ENCODE assay signal across 8 cellular contexts in the genomic region with DNA sequence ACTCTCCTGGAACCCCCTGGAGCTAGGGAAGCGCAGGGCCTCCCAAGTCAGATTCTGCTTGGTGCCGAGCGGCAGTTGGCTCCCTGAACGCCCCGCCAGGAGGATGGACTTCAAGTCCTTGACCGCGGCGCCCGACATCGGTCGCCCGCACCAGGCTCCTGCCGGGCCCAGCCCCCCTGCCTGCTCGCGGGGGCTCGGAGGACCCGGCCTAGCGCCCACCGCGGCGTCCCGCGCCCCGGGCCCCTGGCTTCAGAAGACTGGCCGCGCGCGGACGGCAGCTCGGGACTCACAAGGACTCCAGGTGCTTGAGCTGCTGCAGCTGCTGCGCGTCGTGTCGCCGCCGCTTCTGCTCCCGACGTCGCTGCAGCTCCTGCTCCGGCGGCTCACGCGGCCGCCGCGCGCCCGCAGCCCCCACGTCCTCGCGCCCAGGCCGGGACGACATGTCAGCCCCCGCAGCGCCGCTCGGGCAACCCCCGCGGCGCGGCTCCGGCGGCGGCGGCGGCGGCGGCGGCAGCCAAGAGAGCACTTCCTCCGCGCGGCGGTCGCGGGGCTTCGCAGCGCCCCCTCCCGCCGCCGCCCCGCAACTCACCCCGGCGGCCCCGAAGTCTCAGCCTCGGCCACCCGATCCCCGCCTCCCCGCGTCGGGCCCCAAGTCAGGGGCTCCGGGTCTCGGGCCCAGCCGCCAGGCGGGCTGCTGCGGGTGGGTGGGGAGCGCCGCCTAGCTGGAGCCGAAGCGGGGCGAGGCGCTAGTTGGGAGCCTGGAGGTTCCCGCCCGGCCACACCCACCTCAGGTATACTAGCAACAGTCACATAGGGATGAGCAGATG. TPM values are rescaled to one million over a fixed set of nuclear protein-coding genes. Genes with fewer than 3 reads are reported as not detected.
DNase-seq lines count a peak whose midpoint lies in the region; ATAC-seq, FAIRE-seq and TF ChIP-seq lines count a peak whose summit lies in the region.

A gene with protein sequence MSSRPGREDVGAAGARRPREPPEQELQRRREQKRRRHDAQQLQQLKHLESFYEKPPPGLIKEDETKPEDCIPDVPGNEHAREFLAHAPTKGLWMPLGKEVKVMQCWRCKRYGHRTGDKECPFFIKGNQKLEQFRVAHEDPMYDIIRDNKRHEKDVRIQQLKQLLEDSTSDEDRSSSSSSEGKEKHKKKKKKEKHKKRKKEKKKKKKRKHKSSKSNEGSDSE (minus strand): TSS at position 474 of the 827 bp plus-strand sequence. CDS start 32 bp downstream, at position 442.

- H3K4me2 ChIP-seq in Loucy (ENCODE audit: low read depth, low read length, poor library complexity, severe bottlenecking): peak within 1 kb of the TSS; percentile 87
- peak within 1 kb of the TSS; percentile 96 for H3K4me2 ChIP-seq in trophoblast cell (ENCODE audit: low read length)

- H3K27me3 Mint-ChIP-seq in activated naive CD4-positive, alpha-beta T cell treated with anti-CD3 and anti-CD28 coated beads for 36 hours (ENCODE audit: low read depth): no peaks in the 10 kb centered on the region

- TF ChIP-seq EP300 in tibial nerve (IDR thresholded peaks at IDR 0.05): no peak

- FAIRE-seq in H54 (lab: Jason Lieb, UNC): no peak

- H3K9me3 ChIP-seq in Loucy (ENCODE audit: insufficient read depth, low read depth, low read length) (no peaks in the 10 kb centered on the region), SK-N-MC (ENCODE audit: low read depth, low read length) (no peaks in the 10 kb centered on the region), trophoblast cell (ENCODE audit: insufficient read depth, low read depth, low read length) (no peaks in the 10 kb centered on the region), tibial nerve (no peaks in the 10 kb centered on the region)

- H3K4me3 ChIP-seq in Loucy (ENCODE audit: low read length, poor library complexity, severe bottlenecking): peak within 1 kb of the TSS; percentile 89
- peak within 1 kb of the TSS; percentile 86 for H3K4me3 ChIP-seq in SK-N-MC
- peak within 1 kb of the TSS; percentile 96 for H3K4me3 ChIP-seq in trophoblast cell (ENCODE audit: low read depth, low read length)
- H3K4me3 ChIP-seq in tibial nerve: peak within 1 kb of the TSS; percentile 64 to 99 (median 80)

- H3K23ac ChIP-seq in trophoblast cell (ENCODE audit: low read length): no peak within 1 kb of the TSS

- H3K9ac ChIP-seq in Loucy (ENCODE audit: low read depth, low read length, poor library complexity, severe bottlenecking): peak within 1 kb of the TSS; percentile 86
- peak within 1 kb of the TSS; percentile 87 for H3K9ac ChIP-seq in SK-N-MC (ENCODE audit: insufficient read length)
- peak within 1 kb of the TSS; percentile 96 for H3K9ac ChIP-seq in trophoblast cell (ENCODE audit: low read length)

- intact Hi-C loops in activated naive CD4-positive, alpha-beta T cell treated with anti-CD3 and anti-CD28 coated beads for 36 hours (cut with micrococcal nuclease): loop anchor here (1.0 to 2.0 kb wide), 8 partner anchors 20 to 619 kb away; a partner anchor contains a TSS
- intact Hi-C loops in Right ventricle myocardium inferior (cut with DNase I): loop anchor here (2.0 to 10.0 kb wide), 4 partner anchors 47 to 344 kb away; a partner anchor contains a TSS

- TF ChIP-seq POLR2A in H54 (IDR thresholded peaks at IDR 0.05; ENCODE audit: low read depth, low read length) (peak; percentile 89), tibial nerve (IDR thresholded peaks at IDR 0.05) (no peak)

- H3K36me3 Mint-ChIP-seq in activated naive CD4-positive, alpha-beta T cell treated with anti-CD3 and anti-CD28 coated beads for 36 hours (ENCODE audit: low read depth): no peaks in the 10 kb centered on the region

- H3K18ac ChIP-seq in trophoblast cell (ENCODE audit: low read length): peak within 1 kb of the TSS; percentile 63

- H3K36me3 ChIP-seq in Loucy (ENCODE audit: insufficient read depth, low read length): no peaks in the 10 kb centered on the region
- H3K36me3 ChIP-seq in SK-N-MC (ENCODE audit: insufficient read depth, low read length): peaks cover 3% of the 10 kb centered on the region; the same call in 1 of the 2 replicates
- no peaks in the 10 kb centered on the region for H3K36me3 ChIP-seq in trophoblast cell (ENCODE audit: control insufficient read depth in 1 of 2, insufficient read depth in 2 of 2, low read length in 2 of 2)
- H3K36me3 ChIP-seq in tibial nerve: no peaks in the 10 kb centered on the region

- H3K27me3 ChIP-seq in Loucy (ENCODE audit: insufficient read depth, low read length, poor library complexity, severe bottlenecking) (no peaks in the 10 kb centered on the region), trophoblast cell (ENCODE audit: insufficient read depth, low read length) (no peaks in the 10 kb centered on the region), tibial nerve (no peaks in the 10 kb centered on the region)

- H2BK12ac ChIP-seq in trophoblast cell (ENCODE audit: low read length): no peak within 1 kb of the TSS

- peaks cover 33% of the 10 kb centered on the region for H3K4me1 ChIP-seq in Loucy (ENCODE audit: insufficient read depth, low read length, poor library complexity, severe bottlenecking)
- peaks cover 0 to 2% of the 10 kb centered on the region in 2 experiments for H3K4me1 ChIP-seq in trophoblast cell (ENCODE audit: control insufficient read depth in 1 of 2, insufficient read depth in 2 of 2, low read length in 2 of 2)
- H3K4me1 ChIP-seq in tibial nerve: peaks cover 4 to 53% (median 14%) of the 10 kb centered on the region in 4 donors

- H3K9me2 ChIP-seq in Loucy (replicated peaks; ENCODE audit: low read depth, low read length): no peaks in the 10 kb centered on the region

- peak within 1 kb of the TSS; percentile 19 for H4K12ac ChIP-seq in trophoblast cell (ENCODE audit: low read depth, low read length)

- H4K20me1 ChIP-seq in Loucy (ENCODE audit: insufficient read depth, low read length, poor library complexity, severe bottlenecking): peaks cover 39% of the 10 kb centered on the region

- H3K14ac ChIP-seq in trophoblast cell (ENCODE audit: low read length): peak within 1 kb of the TSS; percentile 71

- H3K4me3 Mint-ChIP-seq in activated naive CD4-positive, alpha-beta T cell treated with anti-CD3 and anti-CD28 coated beads for 36 hours: peak within 1 kb of the TSS; percentile 88

- peak within 1 kb of the TSS; percentile 35 for H2BK120ac ChIP-seq in trophoblast cell (ENCODE audit: insufficient read depth, low read length, poor library complexity)

- peak within 1 kb of the TSS; percentile 70 for H3K4ac ChIP-seq in trophoblast cell (ENCODE audit: low read depth, low read length)

- peaks cover 37% of the 10 kb centered on the region for H3K4me1 Mint-ChIP-seq in activated naive CD4-positive, alpha-beta T cell treated with anti-CD3 and anti-CD28 coated beads for 36 hours (ENCODE audit: low read depth)

- peak; percentile 93 for DNase-seq in GM03348 (ENCODE audit: low spot score)
- DNase-seq in H54 (ENCODE audit: insufficient read length, low spot score): peak; percentile 87
- DNase-seq in SK-N-MC (ENCODE audit: low read depth, low spot score): no peak
- peak; percentile 73 for DNase-seq in activated naive CD4-positive, alpha-beta T cell treated with anti-CD3 and anti-CD28 coated beads for 36 hours
- peak; percentile 88 for DNase-seq in Right ventricle myocardium inferior (ENCODE audit: missing footprints)
- peak; percentile 58 to 75 for DNase-seq in trophoblast cell
- peak; percentile 20 to 33 for DNase-seq in tibial nerve (ENCODE audit: low spot score in 2 of 2)

- peak; percentile 54 for TF ChIP-seq CTCF in Loucy (conservative IDR thresholded peaks at IDR 0.05; ENCODE audit: low read length)
- TF ChIP-seq CTCF in tibial nerve (IDR thresholded peaks at IDR 0.05): peak; percentile 62 to 92 (median 83)

- H3K79me1 ChIP-seq in trophoblast cell (ENCODE audit: low read length): peaks cover 3% of the 10 kb centered on the region

- peak within 1 kb of the TSS; percentile 50 for H4K91ac ChIP-seq in trophoblast cell (ENCODE audit: low read depth, low read length)

- peak within 1 kb of the TSS; percentile 86 for H2AFZ ChIP-seq in Loucy (ENCODE audit: low read length)
- peak within 1 kb of the TSS; percentile 97 for H2AFZ ChIP-seq in trophoblast cell (ENCODE audit: insufficient read depth, low read length, poor library complexity)

- no CpG with 5 or more reads among the region's 103 CpGs for WGBS in trophoblast cell (ENCODE audit: extremely low coverage, insufficient coverage, insufficient read length)
- WGBS in tibial nerve, 2 donors: 0 to 1% methylated on average over 31 to 75 of the region's 103 CpGs

- H3K9me3 Mint-ChIP-seq in activated naive CD4-positive, alpha-beta T cell treated with anti-CD3 and anti-CD28 coated beads for 36 hours: no peaks in the 10 kb centered on the region

- H3K79me2 ChIP-seq in Loucy (ENCODE audit: insufficient read depth, low read length) (peaks cover 48% of the 10 kb centered on the region), trophoblast cell (ENCODE audit: control insufficient read depth, insufficient read depth, low read length, poor library complexity) (peaks cover 6% of the 10 kb centered on the region)

- no peaks in the 10 kb centered on the region for H3F3A ChIP-seq in Loucy (ENCODE audit: low read depth)

- no peak within 1 kb of the TSS for H2AK5ac ChIP-seq in trophoblast cell (ENCODE audit: low read length)

- CTCF ChIA-PET in activated naive CD4-positive, alpha-beta T cell treated with anti-CD3 and anti-CD28 coated beads for 36 hours (lab: Charles Lee): interaction anchor here (0.8 to 5.2 kb wide), 20 partner anchors 11 to 347 kb away, joined by 3 to 43 read pairs (median 6); no protein-coding TSS in a partner anchor

- H3K27ac ChIP-seq in SK-N-MC (no peak within 1 kb of the TSS), trophoblast cell (ENCODE audit: low read depth, low read length) (peak within 1 kb of the TSS; percentile 50), tibial nerve (peak within 1 kb of the TSS; percentile 40 to 82 (median 70))

- peak within 1 kb of the TSS; percentile 89 for H4K8ac ChIP-seq in trophoblast cell (ENCODE audit: low read depth, low read length)

- H3K27ac Mint-ChIP-seq in activated naive CD4-positive, alpha-beta T cell treated with anti-CD3 and anti-CD28 coated beads for 36 hours: peak within 1 kb of the TSS; percentile 56

- H2BK5ac ChIP-seq in trophoblast cell (ENCODE audit: low read depth, low read length, poor library complexity): peak within 1 kb of the TSS; percentile 11

- ATAC-seq in Right ventricle myocardium inferior: peak; percentile 89

RNA-seq across cellular contexts. Expression of the gene that starts here (rescaled TPM):
- total RNA-seq in activated naive CD4-positive, alpha-beta T cell treated with anti-CD3 and anti-CD28 coated beads for 36 hours: 10 to 100 TPM; 14.2 to 17.6 TPM
- total RNA-seq in Right ventricle myocardium inferior (20.0 TPM), tibial nerve (10 to 100 TPM in 3 of 4 donors, 1 to 10 TPM in 1; 7.5 to 22.9 (median 16.9) TPM)
- polyA plus RNA-seq in trophoblast cell (2013): 17.7 and 18.0 TPM in 2 replicates
